In the genomic region with DNA sequence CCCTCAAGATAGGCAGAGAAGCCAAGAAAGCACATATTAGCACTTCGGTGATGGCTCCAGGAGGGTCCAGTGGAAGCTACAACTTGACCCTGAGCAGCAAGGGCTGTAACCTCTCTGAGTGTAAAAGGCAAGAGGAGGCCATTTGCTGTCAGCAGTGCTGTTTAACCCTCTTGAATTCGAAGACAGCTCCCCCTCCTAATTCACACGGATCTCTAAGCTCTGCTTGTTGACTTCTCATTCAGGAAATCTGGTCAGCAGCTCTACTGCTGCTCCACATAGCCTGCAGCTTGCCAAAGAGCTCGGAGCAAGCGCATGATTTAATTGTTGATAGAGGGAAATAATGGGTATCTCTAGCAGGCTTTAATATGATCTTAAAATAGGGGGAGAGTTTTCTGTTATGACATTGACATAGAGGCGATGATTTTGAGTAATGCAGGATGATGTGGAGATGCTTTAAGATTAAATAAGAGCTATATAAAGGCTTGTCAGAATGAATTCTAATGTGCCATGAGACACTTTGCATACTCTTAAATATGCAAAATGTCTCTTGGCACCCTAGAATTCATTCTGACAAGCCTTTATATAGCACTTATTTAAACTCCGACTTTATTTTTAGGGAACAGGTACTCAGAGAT, we compare ENCODE assay signal across 1 cellular context.
TF ChIP-seq lines count a peak whose summit lies in the region.

No MANE protein-coding gene starts in this region.

TF ChIP-seq in GM23338, 12 proteins besides CTCF, POLR2A, EP300 and RAD21 (continued from another document):
- TF ChIP-seq, protein P1, sequence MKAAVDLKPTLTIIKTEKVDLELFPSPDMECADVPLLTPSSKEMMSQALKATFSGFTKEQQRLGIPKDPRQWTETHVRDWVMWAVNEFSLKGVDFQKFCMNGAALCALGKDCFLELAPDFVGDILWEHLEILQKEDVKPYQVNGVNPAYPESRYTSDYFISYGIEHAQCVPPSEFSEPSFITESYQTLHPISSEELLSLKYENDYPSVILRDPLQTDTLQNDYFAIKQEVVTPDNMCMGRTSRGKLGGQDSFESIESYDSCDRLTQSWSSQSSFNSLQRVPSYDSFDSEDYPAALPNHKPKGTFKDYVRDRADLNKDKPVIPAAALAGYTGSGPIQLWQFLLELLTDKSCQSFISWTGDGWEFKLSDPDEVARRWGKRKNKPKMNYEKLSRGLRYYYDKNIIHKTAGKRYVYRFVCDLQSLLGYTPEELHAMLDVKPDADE (IDR thresholded peaks at IDR 0.05): no peak
- TF ChIP-seq JUNB (IDR thresholded peaks at IDR 0.05; ENCODE audit: unreplicated experiment) (no peak), POLR2AphosphoS5 (IDR thresholded peaks at IDR 0.05; ENCODE audit: low read depth) (no peak), STAT1 (IDR thresholded peaks at IDR 0.05; ENCODE audit: unreplicated experiment) (no peak), EZH2phosphoT487 (IDR thresholded peaks at IDR 0.05; ENCODE audit: unreplicated experiment) (no peak), ZNF114 (CRISPR knock-in tag; IDR thresholded peaks at IDR 0.05) (no peak)
